29 cellular contexts compared by ENCODE assay signal in the genomic region with DNA sequence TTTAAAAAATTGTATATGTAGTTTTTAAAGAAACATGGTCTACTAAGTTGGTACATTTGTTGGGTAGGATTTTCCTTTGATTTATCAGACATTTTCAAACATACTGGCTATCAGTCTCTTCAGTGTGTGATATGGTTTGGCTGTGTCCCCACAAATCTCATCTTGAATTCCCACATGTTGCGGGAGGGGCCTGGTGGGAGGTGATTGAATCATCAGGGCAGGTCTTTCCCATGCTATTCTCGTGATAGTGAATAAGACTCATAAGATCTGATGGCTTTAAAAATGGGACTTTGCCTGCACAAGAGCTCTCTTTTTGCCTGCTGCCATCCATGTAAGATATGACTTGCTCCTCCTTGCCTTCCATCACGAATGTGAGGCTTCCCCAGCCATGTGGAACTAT.
"Had no signal": no experiment of that assay in that cellular context is flagged by ENCODE, and none has a peak within 500 bp of the region (broad histone marks: within the 10 kb centered on the region; RNA-seq: fewer than 3 reads in every experiment).

No MANE protein-coding gene starts in this region.

- H3K27ac ChIP-seq: brain microvascular endothelial cell, SK-N-MC, WERI-Rb-1 had no signal

- H3K36me3 ChIP-seq: brain microvascular endothelial cell, WERI-Rb-1 had no signal

- H3K27me3 ChIP-seq: brain microvascular endothelial cell had no signal

- H3K4me3 ChIP-seq: SK-N-MC had no signal

- DNase-seq: activated CD4-positive, alpha-beta T cell treated with anti-CD3 and anti-CD28 coated beads for 1 hour; activated CD4-positive, alpha-beta T cell treated with anti-CD3 and anti-CD28 coated beads for 48 hours; activated CD4-positive, CD25-positive, alpha-beta regulatory T cell; activated CD8-positive, alpha-beta T cell treated with anti-CD3 and anti-CD28 coated beads for 36 hours; activated effector memory CD4-positive, alpha-beta T cell treated with anti-CD3 and anti-CD28 coated beads, Interleukin-2, amount 50 U/mL, for 16 hours; activated naive CD4-positive, alpha-beta T cell; activated naive CD4-positive, alpha-beta T cell treated with anti-CD3 and anti-CD28 coated beads, Interleukin-2, amount 50 U/mL, for 16 hours; activated naive CD8-positive, alpha-beta T cell treated with anti-CD3 and anti-CD28 coated beads for 36 hours; activated T-cell treated with anti-CD3 and anti-CD28 coated beads, Interleukin-2, amount 50 U/mL, for 1 hour; activated T-cell treated with anti-CD3 and anti-CD28 coated beads, Interleukin-2, amount 50 U/mL, for 72 hours; amniotic stem cell; aorta; brain microvascular endothelial cell; central memory CD4-positive, alpha-beta T cell; IMR-90; Karpas-422; KBM-7; NCI-H1105; NCI-H1417 treated with DMSO at 0.1 percent for 48 hours; NCI-H1694; NCI-H1930; NCI-H2081 treated with DMSO at 0.1 percent for 48 hours; NCI-H510A; NCI-H526; NCI-H748 treated with DMSO at 0.1 percent for 48 hours; NK-92 treated with Interleukin-12 subunit alpha and Interleukin-12 subunit beta, amount 100 ng/mL, for 24 hours; Right ventricle myocardium superior; WERI-Rb-1 had no signal
